ENCODE assay signal across 1 cellular context in the genomic region with DNA sequence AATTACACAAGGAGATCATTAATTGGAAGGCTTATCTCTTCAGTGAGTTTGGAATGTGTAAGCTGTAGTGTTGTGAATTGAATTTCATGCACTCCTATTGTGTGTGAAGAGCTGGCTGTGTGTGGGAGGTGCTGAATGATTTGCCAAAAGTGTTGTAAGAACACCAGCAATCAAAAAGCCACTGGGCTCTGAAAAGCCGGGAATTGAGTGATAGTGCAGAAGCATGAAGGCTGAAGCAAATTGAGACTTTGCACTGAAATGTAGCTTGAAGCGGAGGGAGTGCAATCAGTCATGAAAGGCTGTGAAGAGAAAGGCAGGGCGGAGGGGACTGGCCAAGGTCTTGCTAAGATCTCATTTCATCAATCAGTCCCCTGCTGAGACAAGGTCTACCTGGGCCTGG.
TF ChIP-seq lines count a peak whose summit lies in the region.

No MANE protein-coding gene starts in this region.

TF ChIP-seq in WTC11, 78 proteins besides CTCF, POLR2A, EP300 and RAD21 (continued from another document):
- TF ChIP-seq ARID4B (CRISPR knock-in tag; IDR thresholded peaks at IDR 0.05; ENCODE audit: borderline replicate concordance): no peak
